In genomic region chr14:61539631-61540030, GRCh38 we compare ENCODE assay signal across 16 cellular contexts.
DNase-seq lines count a peak whose midpoint lies in the region; ATAC-seq and TF ChIP-seq lines count a peak whose summit lies in the region.
"Had no signal": no experiment of that assay in that cellular context is flagged by ENCODE, and none has a peak within 500 bp of the region (broad histone marks: within the 10 kb centered on the region; RNA-seq: fewer than 3 reads in every experiment).

No MANE protein-coding gene starts in this region.

- CTCF ChIA-PET in CD8-positive, alpha-beta T cell (lab: Charles Lee), result interaction anchor here (1.6 kb wide), 1 partner anchor 10 kb away, joined by 4 read pairs; no protein-coding TSS in a partner anchor

- no peaks in the 10 kb centered on the region for H3K27me3 Mint-ChIP-seq in T-helper 1 cell treated with Interleukin-12 subunit alpha and Interleukin-12 subunit beta and Interleukin-4 antibody, amounts not matched to agents 30 μg/mL and 1 μg/mL, for 36 hours (ENCODE audit: low read depth)
- no peaks in the 10 kb centered on the region for H3K27me3 Mint-ChIP-seq in CD8-positive, alpha-beta T cell (ENCODE audit: low read depth)
- H3K27me3 Mint-ChIP-seq in T-helper 17 cell (no peaks in the 10 kb centered on the region), mesothelial cell of epicardium (ENCODE audit: low read depth) (no peaks in the 10 kb centered on the region)

- no peaks in the 10 kb centered on the region for H3K9me3 Mint-ChIP-seq in T-helper 1 cell treated with Interleukin-12 subunit alpha and Interleukin-12 subunit beta and Interleukin-4 antibody, amounts not matched to agents 30 μg/mL and 1 μg/mL, for 36 hours
- H3K9me3 Mint-ChIP-seq in CD8-positive, alpha-beta T cell, result no peaks in the 10 kb centered on the region
- no peaks in the 10 kb centered on the region for H3K9me3 Mint-ChIP-seq in mesothelial cell of epicardium

- H3K27ac ChIP-seq in CD8-positive, alpha-beta T cell (ENCODE audit: low read depth, low read length), result no peak overlapping the region
- H3K27ac ChIP-seq: 22Rv1; BLaER1 treated with 17β-estradiol and CSF1 and Interleukin-3, amounts not matched to agents 10 nM and 100 nM had no signal

- H3K4me1 Mint-ChIP-seq in T-helper 1 cell treated with Interleukin-12 subunit alpha and Interleukin-12 subunit beta and Interleukin-4 antibody, amounts not matched to agents 30 μg/mL and 1 μg/mL, for 36 hours (ENCODE audit: low read depth), result peaks cover 53% of the 10 kb centered on the region
- peaks cover 35% of the 10 kb centered on the region for H3K4me1 Mint-ChIP-seq in CD8-positive, alpha-beta T cell (ENCODE audit: low read depth)
- H3K4me1 Mint-ChIP-seq in T-helper 17 cell (peaks cover 28% of the 10 kb centered on the region), mesothelial cell of epicardium (peaks cover 41% of the 10 kb centered on the region)

- H3K36me3 Mint-ChIP-seq in T-helper 1 cell treated with Interleukin-12 subunit alpha and Interleukin-12 subunit beta and Interleukin-4 antibody, amounts not matched to agents 30 μg/mL and 1 μg/mL, for 36 hours (ENCODE audit: low read depth), result peaks cover 71% of the 10 kb centered on the region
- peaks cover 98% of the 10 kb centered on the region for H3K36me3 Mint-ChIP-seq in CD8-positive, alpha-beta T cell
- H3K36me3 Mint-ChIP-seq in T-helper 17 cell (ENCODE audit: low read depth), result peaks cover 8% of the 10 kb centered on the region
- H3K36me3 Mint-ChIP-seq in mesothelial cell of epicardium, result no peaks in the 10 kb centered on the region

- no peak overlapping the region for H3K4me3 Mint-ChIP-seq in T-helper 1 cell treated with Interleukin-12 subunit alpha and Interleukin-12 subunit beta and Interleukin-4 antibody, amounts not matched to agents 30 μg/mL and 1 μg/mL, for 36 hours
- no peak overlapping the region for H3K4me3 Mint-ChIP-seq in CD8-positive, alpha-beta T cell
- H3K4me3 Mint-ChIP-seq in T-helper 17 cell, result no peak overlapping the region
- no peak overlapping the region for H3K4me3 Mint-ChIP-seq in mesothelial cell of epicardium

- no peaks in the 10 kb centered on the region for H3K9me3 ChIP-seq in CD8-positive, alpha-beta T cell (ENCODE audit: low read length)
- H3K9me3 ChIP-seq in T-helper 17 cell (ENCODE audit: control insufficient read depth, low read length, poor library complexity, severe bottlenecking), result no peaks in the 10 kb centered on the region
- H3K9me3 ChIP-seq: BLaER1 treated with 17β-estradiol and CSF1 and Interleukin-3, amounts not matched to agents 10 nM and 100 nM; MG63 had no signal

- intact Hi-C loops in CD8-positive, alpha-beta T cell (cut with DNase I, micrococcal nuclease), result loop anchor here (5.0 to 10.0 kb wide), 2 partner anchors 245 to 298 kb away; no protein-coding TSS in a partner anchor
- intact Hi-C loops in left cardiac atrium (cut with DNase I), result no loop called here
- intact Hi-C loops in left colon (cut with DNase I, micrococcal nuclease), result no loop called here

- no peak for ATAC-seq in CD8-positive, alpha-beta T cell
- no peak for ATAC-seq in T-helper 17 cell
- no peak for ATAC-seq in GM21526 (IDR thresholded peaks at IDR 0.05; ENCODE audit: low FRiP score, unreplicated experiment)
- ATAC-seq in left cardiac atrium, result no peak
- no peak for ATAC-seq in left colon
- ATAC-seq: HepG2 had no signal

- peaks cover 58% of the 10 kb centered on the region for H3K36me3 ChIP-seq in CD8-positive, alpha-beta T cell (ENCODE audit: insufficient read depth, low read length)
- H3K36me3 ChIP-seq: MG63 had no signal

- TF ChIP-seq CTCF in CD8-positive, alpha-beta T cell (IDR thresholded peaks at IDR 0.05), result no peak
- no peak for TF ChIP-seq CTCF in mesothelial cell of epicardium (IDR thresholded peaks at IDR 0.05; ENCODE audit: unreplicated experiment)

- H3K4me3 ChIP-seq in CD8-positive, alpha-beta T cell (ENCODE audit: low read depth, low read length), result no peak overlapping the region
- H3K4me3 ChIP-seq: BLaER1 treated with 17β-estradiol and CSF1 and Interleukin-3, amounts not matched to agents 10 nM and 100 nM; MG63 had no signal

- no peaks in the 10 kb centered on the region for H3K4me1 ChIP-seq in CD8-positive, alpha-beta T cell (ENCODE audit: insufficient read depth, low read length)

- peak overlapping the region; percentile 44 for H3K27ac Mint-ChIP-seq in T-helper 1 cell treated with Interleukin-12 subunit alpha and Interleukin-12 subunit beta and Interleukin-4 antibody, amounts not matched to agents 30 μg/mL and 1 μg/mL, for 36 hours
- H3K27ac Mint-ChIP-seq in CD8-positive, alpha-beta T cell, result peak overlapping the region; percentile 87
- H3K27ac Mint-ChIP-seq in T-helper 17 cell (peak overlapping the region; percentile 84), mesothelial cell of epicardium (peak overlapping the region; percentile 11)

- POLR2A ChIA-PET in CD8-positive, alpha-beta T cell (lab: Charles Lee), result interaction anchor here (1.3 kb wide), 1 partner anchor 20 kb away, joined by 5 read pairs; no protein-coding TSS in a partner anchor

- H3K27me3 ChIP-seq in CD8-positive, alpha-beta T cell (ENCODE audit: insufficient read depth, low read length), result no peaks in the 10 kb centered on the region
- H3K27me3 ChIP-seq: BLaER1 treated with 17β-estradiol and CSF1 and Interleukin-3, amounts not matched to agents 10 nM and 100 nM; MG63 had no signal

- no peak for DNase-seq in T-helper 1 cell
- DNase-seq in CD8-positive, alpha-beta T cell, result no peak
- DNase-seq in T-helper 17 cell, result no peak
- no peak for DNase-seq in mesothelial cell of epicardium (ENCODE audit: low spot score in 2 of 2, unreplicated experiment in 2 of 2)
- DNase-seq in left cardiac atrium, result no peak
- DNase-seq in left colon, result no peak
- DNase-seq: GF-D8, MG63, NCI-H1092 treated with DMSO at 0.1 percent for 48 hours, NCI-H1694 treated with DMSO at 0.1 percent for 48 hours, NCI-H446 had no signal

Comparison
In these comparisons a context has a peak if more than half of its experiments do, and no peak if none do; other contexts are left out.
1. H3K27ac Mint-ChIP-seq: peak in every context shown above with its lines; median percentile 87 in CD8-positive, alpha-beta T cell; 84 in T-helper 17 cell; 44 in T-helper 1 cell treated with Interleukin-12 subunit alpha and Interleukin-12 subunit beta and Interleukin-4 antibody, amounts not matched to agents 30 μg/mL and 1 μg/mL, for 36 hours; 11 in mesothelial cell of epicardium.
2. intact Hi-C loops: an anchor here in CD8-positive, alpha-beta T cell (5.0 to 10.0 kb wide); none called in left cardiac atrium and left colon.